ENCODE assay signal across 12 cellular contexts in genomic region chr10:61835909-61836232, GRCh38.
A peak's percentile ranks its signal among the peaks of the same experiment; 100 is the strongest.
DNase-seq lines count a peak whose midpoint lies in the region; ATAC-seq and TF ChIP-seq lines count a peak whose summit lies in the region.
"Had no signal": no experiment of that assay in that cellular context is flagged by ENCODE, and none has a peak within 500 bp of the region (broad histone marks: within the 10 kb centered on the region; RNA-seq: fewer than 3 reads in every experiment).

No MANE protein-coding gene starts in this region.

- no peaks in the 10 kb centered on the region for H3K27me3 ChIP-seq in left ventricle myocardium inferior (ENCODE audit: low read depth)
- no peaks in the 10 kb centered on the region for H3K27me3 ChIP-seq in right atrium auricular region
- no peaks in the 10 kb centered on the region for H3K27me3 ChIP-seq in colonic mucosa
- H3K27me3 ChIP-seq in uterus = no peaks in the 10 kb centered on the region

- intact Hi-C loops in left ventricle myocardium inferior (cut with micrococcal nuclease) (no loop called here), colonic mucosa (cut with DNase I) (loop anchor here (5.0 kb wide), 1 partner anchor 84 kb away; no protein-coding TSS in a partner anchor), uterus (cut with DNase I; ENCODE audit: low total_unique reads) (no loop called here)

- H3K27ac ChIP-seq in left ventricle myocardium inferior (replicated peaks) = peak overlapping the region; percentile 27
- peak overlapping the region in 1 of 2 donors; percentile 21 for H3K27ac ChIP-seq in right atrium auricular region
- H3K27ac ChIP-seq in colonic mucosa = peak overlapping the region; percentile 50
- peak overlapping the region; percentile 86 for H3K27ac ChIP-seq in mesodermal cell (ENCODE audit: low read depth, low read length, severe bottlenecking)
- H3K27ac ChIP-seq in uterus = peak overlapping the region; percentile 77 to 83

- peaks cover 24% of the 10 kb centered on the region for H3K4me1 ChIP-seq in left ventricle myocardium inferior
- H3K4me1 ChIP-seq in right atrium auricular region = peaks cover 0 to 12% of the 10 kb centered on the region in 2 donors
- no peaks in the 10 kb centered on the region for H3K4me1 ChIP-seq in colonic mucosa
- H3K4me1 ChIP-seq in mesodermal cell (ENCODE audit: control insufficient read depth, insufficient read depth, low read length, poor library complexity, severe bottlenecking) = peaks cover 23% of the 10 kb centered on the region
- H3K4me1 ChIP-seq in uterus = peaks cover 6 to 9% of the 10 kb centered on the region in 2 donors

- ATAC-seq in GM18858 (IDR thresholded peaks at IDR 0.05; ENCODE audit: unreplicated experiment) = no peak
- no peak for ATAC-seq in HG03354 (IDR thresholded peaks at IDR 0.05; ENCODE audit: poor library complexity, severe bottlenecking, unreplicated experiment)
- ATAC-seq in HG02938 (IDR thresholded peaks at IDR 0.05; ENCODE audit: unreplicated experiment) = no peak
- ATAC-seq: naive thymus-derived CD8-positive, alpha-beta T cell had no signal

- TF ChIP-seq POLR2A in uterus (IDR thresholded peaks at IDR 0.05) = no peak

- H3K36me3 ChIP-seq in left ventricle myocardium inferior = no peaks in the 10 kb centered on the region
- no peaks in the 10 kb centered on the region for H3K36me3 ChIP-seq in right atrium auricular region
- H3K36me3 ChIP-seq in colonic mucosa = no peaks in the 10 kb centered on the region
- H3K36me3 ChIP-seq in mesodermal cell (ENCODE audit: control insufficient read depth, insufficient read depth, low read length) = no peaks in the 10 kb centered on the region
- H3K36me3 ChIP-seq in uterus = no peaks in the 10 kb centered on the region

- no peak for TF ChIP-seq CTCF in left ventricle myocardium inferior (IDR thresholded peaks at IDR 0.05; ENCODE audit: borderline replicate concordance)
- TF ChIP-seq CTCF in right atrium auricular region (IDR thresholded peaks at IDR 0.05) = no peak
- TF ChIP-seq CTCF in colonic mucosa (IDR thresholded peaks at IDR 0.05) = no peak
- TF ChIP-seq CTCF in uterus (IDR thresholded peaks at IDR 0.05) = no peak

- H3K4me3 ChIP-seq in left ventricle myocardium inferior (no peak overlapping the region), right atrium auricular region (no peak overlapping the region), colonic mucosa (no peak overlapping the region), mesodermal cell (ENCODE audit: extremely low read depth, insufficient read depth, low read length, poor library complexity, severe bottlenecking) (no peak overlapping the region), uterus (no peak overlapping the region)

- no peak for DNase-seq in left ventricle myocardium inferior
- DNase-seq in right atrium auricular region (ENCODE audit: low spot score) = no peak
- no peak for DNase-seq in colonic mucosa
- no peak for DNase-seq in uterus
- DNase-seq: activated CD4-positive, alpha-beta T cell treated with anti-CD3 and anti-CD28 coated beads for 1 hour; AML-193; KG1; naive thymus-derived CD8-positive, alpha-beta T cell had no signal

- peaks cover 6% of the 10 kb centered on the region for H3K9me3 ChIP-seq in left ventricle myocardium inferior (replicated peaks)
- no peaks in the 10 kb centered on the region for H3K9me3 ChIP-seq in right atrium auricular region
- H3K9me3 ChIP-seq in colonic mucosa = no peaks in the 10 kb centered on the region
- peaks cover 4% of the 10 kb centered on the region for H3K9me3 ChIP-seq in mesodermal cell (ENCODE audit: control insufficient read depth, low read length)
- H3K9me3 ChIP-seq in uterus = no peaks in the 10 kb centered on the region

- peak overlapping the region in 1 of 2 donors; percentile 9 for H3K9ac ChIP-seq in colonic mucosa (ENCODE audit: low read depth in 2 of 2, low read length in 2 of 2)

- no CpG with 5 or more reads among the region's 2 CpGs for WGBS in mesodermal cell (ENCODE audit: insufficient coverage in 2 of 2), 2 experiments
